13 cellular contexts compared by ENCODE assay signal in genomic region chr17:39139137-39139516, GRCh38. TPM values are rescaled to one million over a fixed set of nuclear protein-coding genes. Genes with fewer than 3 reads are reported as not detected.
DNase-seq lines count a peak whose midpoint lies in the region; ATAC-seq, FAIRE-seq and TF ChIP-seq lines count a peak whose summit lies in the region.
"Had no signal": no experiment of that assay in that cellular context is flagged by ENCODE, and none has a peak within 500 bp of the region (broad histone marks: within the 10 kb centered on the region; RNA-seq: fewer than 3 reads in every experiment).

No MANE protein-coding gene starts in this region.

- no peaks in the 10 kb centered on the region for H3K36me3 ChIP-seq in IMR-90 (ENCODE audit: control insufficient read depth, insufficient read depth, low read length)
- no peaks in the 10 kb centered on the region for H3K36me3 ChIP-seq in K562 (ENCODE audit: control insufficient read depth, insufficient read depth, low read length)
- no peaks in the 10 kb centered on the region for H3K36me3 ChIP-seq in keratinocyte (ENCODE audit: control insufficient read depth in 2 of 2, extremely low read depth in 1 of 2, insufficient read depth in 2 of 2, low read length in 2 of 2)
- H3K36me3 ChIP-seq: cardiac muscle cell had no signal

- peak; percentile 97 for ATAC-seq in IMR-90 (ENCODE audit: low read depth)
- ATAC-seq in K562, result no peak
- no peak for ATAC-seq in GM18868 (IDR thresholded peaks at IDR 0.05; ENCODE audit: unreplicated experiment)

- peak overlapping the region; percentile 57; the same call in 1 of the 2 replicates for H4K5ac ChIP-seq in IMR-90 (ENCODE audit: low read depth, low read length)

- no TSS peak for BruUV-seq in IMR-90 (replicated peaks; lab: Mats Ljungman, UMichigan)
- BruUV-seq in K562 (replicated peaks; lab: Mats Ljungman, UMichigan), result no TSS peak

- CTCF ChIA-PET in IMR-90 (lab: Yijun Ruan, JAX) (interaction anchor here (0.6 kb wide), 1 partner anchor 552 kb away, joined by 4 read pairs; no protein-coding TSS in a partner anchor), K562 (lab: Yijun Ruan, JAX; ENCODE audit: low intra/inter-chr PET ratio) (no interaction called here)

- peak overlapping the region; percentile 51 for H2AK9ac ChIP-seq in IMR-90 (replicated peaks; ENCODE audit: low read depth, low read length, poor library complexity)

- H3K18ac ChIP-seq in IMR-90 (ENCODE audit: low read depth, low read length), result peak overlapping the region; percentile 58

- dilution Hi-C loops in IMR-90 (cut with HindIII; ENCODE audit: low sequenced_read_pairs, unreplicated experiment) (no loop called here), keratinocyte (cut with MboI; ENCODE audit: extremely low pct_ligation_motif_present, low sequenced_read_pairs) (no loop called here)

- H3K27ac ChIP-seq in IMR-90 (ENCODE audit: insufficient read depth, low read length), result peak overlapping the region; percentile 19; the same call in 1 of the 2 replicates
- H3K27ac ChIP-seq in K562 (ENCODE audit: extremely low read depth, low read depth, low read length), result no peak overlapping the region
- H3K27ac ChIP-seq in keratinocyte (ENCODE audit: control insufficient read depth, insufficient read depth, low read length), result peak overlapping the region; percentile 52
- H3K27ac ChIP-seq: cardiac muscle cell had no signal

- H2BK15ac ChIP-seq in IMR-90 (ENCODE audit: low read depth, low read length), result peak overlapping the region; percentile 77; the same call in 2 of the 3 replicates

- peak overlapping the region; percentile 91 for H3K4ac ChIP-seq in IMR-90 (ENCODE audit: low read depth, low read length)

- DNase-seq in AG08396 (ENCODE audit: low spot score) (peak; percentile 88), IMR-90 (peak; percentile 92), K562 (ENCODE audit: extremely low read depth in 1 of 4, low spot score in 3 of 4) (no peak), keratinocyte (ENCODE audit: low read depth, low spot score) (peak; percentile 59), COLO668 (lab: John Stamatoyannopoulos, UW; ENCODE audit: unreplicated experiment) (no peak), NCI-H2227 treated with DMSO at 0.1 percent for 48 hours (lab: John Stamatoyannopoulos, UW) (no peak), ureter (ENCODE audit: low spot score) (no peak)
- DNase-seq: NCI-H1694 treated with DMSO at 0.1 percent for 48 hours had no signal

- H3K4me3 ChIP-seq in IMR-90 (ENCODE audit: insufficient read depth, low read depth, low read length), result no peak overlapping the region
- H3K4me3 ChIP-seq in K562, result no peak overlapping the region
- peak overlapping the region in 2 of 3 experiments; percentile 16 to 21 for H3K4me3 ChIP-seq in keratinocyte (ENCODE audit: control insufficient read depth in 2 of 3, extremely low read depth in 1 of 3, insufficient read depth in 2 of 3, low read depth in 1 of 3, low read length in 3 of 3)
- H3K4me3 ChIP-seq: cardiac muscle cell had no signal

- H3K14ac ChIP-seq in IMR-90 (replicated peaks; ENCODE audit: low read depth, low read length), result peak overlapping the region; percentile 73; the same call in 1 of the 2 replicates

- H4K20me1 ChIP-seq in IMR-90 (ENCODE audit: insufficient read depth, low read length), result no peaks in the 10 kb centered on the region
- no peaks in the 10 kb centered on the region for H4K20me1 ChIP-seq in K562 (replicated peaks; ENCODE audit: control insufficient read depth, insufficient read depth, low read length)
- H4K20me1 ChIP-seq in keratinocyte (ENCODE audit: control insufficient read depth, extremely low read depth, insufficient read depth, low read length), result no peaks in the 10 kb centered on the region

- H3K4me2 ChIP-seq in IMR-90 (ENCODE audit: low read depth, low read length) (peak overlapping the region; percentile 19), K562 (ENCODE audit: insufficient read depth, low read length) (no peak overlapping the region), keratinocyte (ENCODE audit: control insufficient read depth, extremely low read depth, insufficient read depth, low read depth, low read length) (peak overlapping the region; percentile 68)

- H2BK5ac ChIP-seq in IMR-90 (ENCODE audit: low read depth, low read length, poor library complexity, severe bottlenecking), result peak overlapping the region; percentile 75

- in situ Hi-C loops in IMR-90 (cut with MboI; ENCODE audit: low sequenced_read_pairs), result no loop called here
- in situ Hi-C loops in K562 (cut with MboI), result no loop called here

- peak overlapping the region; percentile 95 for H2BK120ac ChIP-seq in IMR-90 (ENCODE audit: low read depth, low read length)

- POLR2A ChIA-PET in IMR-90 (lab: Charles Lee; ENCODE audit: unreplicated experiment), result no interaction called here
- POLR2A ChIA-PET in K562 (lab: Yijun Ruan, JAX), result no interaction called here

- H4K91ac ChIP-seq in IMR-90 (ENCODE audit: insufficient read depth, low read depth, low read length), result peak overlapping the region; percentile 83

- no peak for TF ChIP-seq EP300 in K562 (IDR thresholded peaks at IDR 0.05; ENCODE audit: low read length)

- H3K27me3 ChIP-seq in IMR-90 (ENCODE audit: control insufficient read depth, insufficient read depth, low read length), result no peaks in the 10 kb centered on the region
- peaks cover 10 to 47% of the 10 kb centered on the region in 2 experiments; a peak in 3 of 5 replicates for H3K27me3 ChIP-seq in K562 (ENCODE audit: control insufficient read depth in 2 of 2, insufficient read depth in 2 of 2, low read length in 2 of 2)
- H3K27me3 ChIP-seq in keratinocyte (ENCODE audit: control insufficient read depth, extremely low read depth, insufficient read depth, low read length), result no peaks in the 10 kb centered on the region
- H3K27me3 ChIP-seq: cardiac muscle cell had no signal

- peak overlapping the region; percentile 64; the same call in 1 of the 2 replicates for H3K23ac ChIP-seq in IMR-90 (ENCODE audit: low read depth, low read length)

- peaks cover 17% of the 10 kb centered on the region for H3K4me1 ChIP-seq in IMR-90 (ENCODE audit: control insufficient read depth, insufficient read depth, low read length)
- H3K4me1 ChIP-seq in K562 (replicated peaks in 1 of 2; ENCODE audit: control insufficient read depth in 2 of 2, insufficient read depth in 2 of 2, low read length in 2 of 2), result peaks cover 0 to 8% of the 10 kb centered on the region in 2 experiments; a peak in 1 of 5 replicates
- H3K4me1 ChIP-seq in keratinocyte (ENCODE audit: control insufficient read depth, extremely low read depth, insufficient read depth, low read length), result peaks cover 23% of the 10 kb centered on the region

- no CpG with 5 or more reads among the region's 3 CpGs for WGBS in IMR-90 (ENCODE audit: extremely low coverage in 2 of 2, insufficient read length in 1 of 2), 2 experiments
- 10% methylated on average over 3 of the region's 3 CpGs for WGBS in K562 (ENCODE audit: insufficient coverage, low coverage, missing lambda C conversion rate)

- H4K8ac ChIP-seq in IMR-90 (ENCODE audit: low read depth in 2 of 2, low read length in 2 of 2), result peak overlapping the region; percentile 31 to 83; a peak in 2 of 4 replicates

- H2AFZ ChIP-seq in IMR-90 (replicated peaks; ENCODE audit: low read length, poor library complexity) (peak overlapping the region; percentile 81), K562 (ENCODE audit: low read depth, low read length) (no peak overlapping the region), keratinocyte (ENCODE audit: control insufficient read depth, low read length) (peak overlapping the region; percentile 59)

- TF ChIP-seq RAD21 in IMR-90 (IDR thresholded peaks at IDR 0.05; ENCODE audit: low read length) (no peak), K562 (CRISPR knock-in tag; conservative IDR thresholded peaks at IDR 0.05 in 1 of 2, IDR thresholded peaks at IDR 0.05 in 1 of 2) (no peak)

- no peak for TF ChIP-seq CTCF in IMR-90 (conservative IDR thresholded peaks at IDR 0.05; ENCODE audit: low read depth, low read length)
- no peak for TF ChIP-seq CTCF in K562 (IDR thresholded peaks at IDR 0.05 in 2 of 3, conservative IDR thresholded peaks at IDR 0.05 in 1 of 3; ENCODE audit: insufficient read depth in 2 of 3, low read depth in 1 of 3, low read length in 3 of 3)
- TF ChIP-seq CTCF in keratinocyte (optimal IDR thresholded peaks at IDR 0.05 in 1 of 3, IDR thresholded peaks at IDR 0.05 in 1 of 3, conservative IDR thresholded peaks at IDR 0.05 in 1 of 3; ENCODE audit: extremely low read depth in 1 of 3, insufficient read depth in 2 of 3, low read length in 3 of 3), result no peak

- H2BK20ac ChIP-seq in IMR-90 (ENCODE audit: low read depth, low read length), result peak overlapping the region; percentile 89

- H3K9me1 ChIP-seq in IMR-90 (ENCODE audit: insufficient read depth, low read length), result peaks cover 13% of the 10 kb centered on the region
- no peaks in the 10 kb centered on the region for H3K9me1 ChIP-seq in K562 (ENCODE audit: control insufficient read depth, insufficient read depth, low read length)
- no peaks in the 10 kb centered on the region for H3K9me1 ChIP-seq in keratinocyte (ENCODE audit: control insufficient read depth, extremely low read depth, insufficient read depth, low read length)

- TF ChIP-seq POLR2A in IMR-90 (IDR thresholded peaks at IDR 0.05; ENCODE audit: low read depth, low read length) (no peak), K562 (conservative IDR thresholded peaks at IDR 0.05) (no peak)

- H2AK5ac ChIP-seq in IMR-90 (ENCODE audit: low read depth, low read length), result peak overlapping the region; percentile 94

- intact Hi-C loops in IMR-90 (cut with micrococcal nuclease), result loop anchor here (5.0 kb wide), 1 partner anchor 157 kb away; no protein-coding TSS in a partner anchor
- intact Hi-C loops in K562 (cut with micrococcal nuclease), result no loop called here

- H3K79me2 ChIP-seq in K562 (ENCODE audit: control insufficient read depth, insufficient read depth, low read length) (no peaks in the 10 kb centered on the region), keratinocyte (ENCODE audit: control insufficient read depth, insufficient read depth, low read length) (no peaks in the 10 kb centered on the region)

- no peaks in the 10 kb centered on the region for H3K79me1 ChIP-seq in IMR-90 (ENCODE audit: low read depth in 1 of 2, low read length in 2 of 2)

- no peak for FAIRE-seq in K562 (lab: Jason Lieb, UNC)
- FAIRE-seq in keratinocyte (lab: Jason Lieb, UNC), result peak; percentile 88

- H3K9me3 ChIP-seq in IMR-90 (ENCODE audit: control insufficient read depth, insufficient read depth, low read length), result no peaks in the 10 kb centered on the region
- H3K9me3 ChIP-seq in K562 (replicated peaks; ENCODE audit: control insufficient read depth, insufficient read depth, low read depth, low read length), result no peaks in the 10 kb centered on the region
- no peaks in the 10 kb centered on the region for H3K9me3 ChIP-seq in keratinocyte (ENCODE audit: control insufficient read depth, low read depth, low read length)

- H3K56ac ChIP-seq in IMR-90 (ENCODE audit: extremely low read depth, insufficient read depth, low read length), result no peak overlapping the region

- H3K9ac ChIP-seq in IMR-90 (ENCODE audit: low read depth, low read length) (no peak overlapping the region), K562 (ENCODE audit: insufficient read depth in 1 of 2, low read depth in 2 of 2, low read length in 2 of 2) (no peak overlapping the region), keratinocyte (ENCODE audit: control insufficient read depth, extremely low read depth, insufficient read depth, low read length) (peak overlapping the region; percentile 65)

RNA-seq across cellular contexts. Expression of gene PLXDC1, which starts 12.3 kb away (rescaled TPM):
- total RNA-seq in IMR-90 (2012; rRNA removed), result under 0.01 and 0.28 TPM in 2 replicates
- 0.37 and 0.50 TPM in 2 replicates for polyA plus RNA-seq in IMR-90 (2012; rRNA removed)
- polyA plus RNA-seq in IMR-90 (2012; cell fraction: cytosol; rRNA removed), result 0.18 and 0.63 TPM in 2 replicates
- polyA plus RNA-seq in IMR-90 (2012; cell fraction: nucleus; rRNA removed; ENCODE audit: low replicate concordance), result 5.8 and 8.4 TPM in 2 replicates
- total RNA-seq in K562 (2011; cell fraction: chromatin; rRNA removed; ENCODE audit: low replicate concordance), result not detected in 2 replicates
- not detected in 2 replicates for total RNA-seq in K562 (2011; cell fraction: nucleolus; rRNA removed)
- not detected in 2 replicates for total RNA-seq in K562 (2011; cell fraction: nucleoplasm; rRNA removed)
- total RNA-seq in K562 (2014; rRNA removed), result not detected in 2 replicates
- not detected in 2 replicates for total RNA-seq in K562 (2014; rRNA removed; fragmentation: Illumina TruSeq; extraction: Trizol)
- total RNA-seq in K562 (2015; rRNA removed; fragmentation: Illumina TruSeq; extraction: Trizol), result not detected in 2 replicates
- total RNA-seq in K562 (2021), result not detected in 2 replicates
- 0.11 TPM in 1 of 2 replicates, not detected in the other for polyA plus RNA-seq in K562 (2011; rRNA removed)
- polyA plus RNA-seq in K562 (2011; cell fraction: cytosol; rRNA removed), result not detected in 2 replicates
- 0.21 and 0.29 TPM in 2 replicates for polyA plus RNA-seq in K562 (2011; cell fraction: nucleus; rRNA removed)
- polyA plus RNA-seq in K562 (2012), result 0.01 and 0.03 TPM in 2 replicates
- not detected in 2 replicates for polyA plus RNA-seq in K562 (2014; fragmentation: Illumina TruSeq; extraction: Trizol)
- polyA plus RNA-seq in K562 (2014; fragmentation: Nextera tagmentation; extraction: Ambion mirVana), result not detected
- polyA plus RNA-seq in K562 (2014; rRNA removed), result not detected in 2 replicates
- polyA minus RNA-seq in K562 (2011; rRNA and poly(A)+ RNA removed), result not detected in 2 replicates
- polyA minus RNA-seq in K562 (2011; cell fraction: cytosol; rRNA and poly(A)+ RNA removed), result not detected in 2 replicates
- not detected in 2 replicates for polyA minus RNA-seq in K562 (2011; cell fraction: nucleus; rRNA and poly(A)+ RNA removed)
- 0.06 to 0.35 TPM (median 0.33 TPM) in 3 replicates for polyA plus RNA-seq in keratinocyte
- not detected for polyA plus RNA-seq in keratinocyte (2011; ENCODE audit: low read depth)
- polyA plus RNA-seq in keratinocyte (2011; cell fraction: cytosol; rRNA removed), result 0.08 TPM in 1 of 2 replicates, not detected in the other
- 0.65 and 0.93 TPM in 2 replicates for polyA plus RNA-seq in keratinocyte (2011; cell fraction: nucleus; rRNA removed)
- not detected in 2 replicates for polyA plus RNA-seq in keratinocyte (2012; ENCODE audit: low replicate concordance)
- 0.73 TPM in 1 of 3 replicates, not detected in the others for polyA minus RNA-seq in keratinocyte
- polyA minus RNA-seq in keratinocyte (2011; cell fraction: cytosol; rRNA and poly(A)+ RNA removed), result not detected
- polyA minus RNA-seq in keratinocyte (2011; cell fraction: nucleus; rRNA and poly(A)+ RNA removed), result 0.74 and 1.9 TPM in 2 replicates
- total RNA-seq in ureter, result 13.0 TPM
- polyA plus RNA-seq: CD14-positive monocyte had no signal

RNA-seq across cellular contexts. Expression of gene ARL5C, which starts 26.8 kb away (rescaled TPM):
- total RNA-seq in IMR-90 (2012; rRNA removed) (not detected in 2 replicates), K562 (2014; rRNA removed) (not detected in 2 replicates), K562 (2014; rRNA removed; fragmentation: Illumina TruSeq; extraction: Trizol) (not detected in 2 replicates), K562 (2015; rRNA removed; fragmentation: Illumina TruSeq; extraction: Trizol) (not detected in 2 replicates), K562 (2021) (not detected in 2 replicates), ureter (not detected)
- polyA plus RNA-seq in IMR-90 (2012; rRNA removed) (not detected in 2 replicates), K562 (2011; rRNA removed) (not detected in 2 replicates), K562 (2014; fragmentation: Illumina TruSeq; extraction: Trizol) (not detected in 2 replicates), K562 (2014; fragmentation: Nextera tagmentation; extraction: Ambion mirVana) (not detected), K562 (2014; rRNA removed) (not detected in 2 replicates), keratinocyte (not detected in 3 replicates)
- polyA plus RNA-seq in IMR-90 (2012; cell fraction: cytosol; rRNA removed), result not detected in 2 replicates
- polyA plus RNA-seq in IMR-90 (2012; cell fraction: nucleus; rRNA removed; ENCODE audit: low replicate concordance), result not detected in 2 replicates
- 0.16 TPM in 1 of 2 replicates, not detected in the other for total RNA-seq in K562 (2011; cell fraction: chromatin; rRNA removed; ENCODE audit: low replicate concordance)
- total RNA-seq in K562 (2011; cell fraction: nucleolus; rRNA removed), result not detected in 2 replicates
- not detected in 2 replicates for total RNA-seq in K562 (2011; cell fraction: nucleoplasm; rRNA removed)
- not detected in 2 replicates for polyA plus RNA-seq in K562 (2011; cell fraction: cytosol; rRNA removed)
- polyA plus RNA-seq in K562 (2011; cell fraction: nucleus; rRNA removed), result not detected in 2 replicates
- polyA plus RNA-seq in K562 (2012), result not detected in 2 replicates
- polyA minus RNA-seq in K562 (2011; rRNA and poly(A)+ RNA removed), result not detected in 2 replicates
- not detected in 2 replicates for polyA minus RNA-seq in K562 (2011; cell fraction: cytosol; rRNA and poly(A)+ RNA removed)
- not detected in 2 replicates for polyA minus RNA-seq in K562 (2011; cell fraction: nucleus; rRNA and poly(A)+ RNA removed)
- not detected for polyA plus RNA-seq in keratinocyte (2011; ENCODE audit: low read depth)
- not detected in 2 replicates for polyA plus RNA-seq in keratinocyte (2011; cell fraction: cytosol; rRNA removed)
- polyA plus RNA-seq in keratinocyte (2011; cell fraction: nucleus; rRNA removed), result not detected in 2 replicates
- not detected in 2 replicates for polyA plus RNA-seq in keratinocyte (2012; ENCODE audit: low replicate concordance)
- not detected in 3 replicates for polyA minus RNA-seq in keratinocyte
- polyA minus RNA-seq in keratinocyte (2011; cell fraction: cytosol; rRNA and poly(A)+ RNA removed), result not detected
- polyA minus RNA-seq in keratinocyte (2011; cell fraction: nucleus; rRNA and poly(A)+ RNA removed), result not detected in 2 replicates
- total RNA-seq: glomerular endothelial cell, mucosa of gallbladder had no signal
- polyA plus RNA-seq: cardiac muscle cell, CD14-positive monocyte had no signal

RNA-seq across cellular contexts. Expression of gene CACNB1, which starts 58.3 kb away (rescaled TPM):
- total RNA-seq in IMR-90 (2012; rRNA removed) (2.5 TPM in 2 replicates), K562 (2014; rRNA removed) (2.2 and 3.7 TPM in 2 replicates), K562 (2014; rRNA removed; fragmentation: Illumina TruSeq; extraction: Trizol) (2.6 and 3.6 TPM in 2 replicates), K562 (2015; rRNA removed; fragmentation: Illumina TruSeq; extraction: Trizol) (1.7 and 2.0 TPM in 2 replicates), K562 (2021) (6.7 and 7.4 TPM in 2 replicates), ureter (19.1 TPM)
- polyA plus RNA-seq in IMR-90 (2012; rRNA removed) (7.3 and 8.6 TPM in 2 replicates), K562 (2011; rRNA removed) (3.0 and 3.2 TPM in 2 replicates), K562 (2014; fragmentation: Illumina TruSeq; extraction: Trizol) (3.0 and 3.6 TPM in 2 replicates), K562 (2014; fragmentation: Nextera tagmentation; extraction: Ambion mirVana) (under 1 TPM; 0.08 to 0.18 TPM), K562 (2014; rRNA removed) (3.7 and 4.6 TPM in 2 replicates), keratinocyte (3.7 to 7.0 TPM (median 4.0 TPM) in 3 replicates)
- 4.2 and 4.6 TPM in 2 replicates for polyA plus RNA-seq in IMR-90 (2012; cell fraction: cytosol; rRNA removed)
- polyA plus RNA-seq in IMR-90 (2012; cell fraction: nucleus; rRNA removed; ENCODE audit: low replicate concordance), result 46.8 and 65.5 TPM in 2 replicates
- total RNA-seq in K562 (2011; cell fraction: chromatin; rRNA removed; ENCODE audit: low replicate concordance), result 38.1 and 87.3 TPM in 2 replicates
- total RNA-seq in K562 (2011; cell fraction: nucleolus; rRNA removed), result 39.5 and 41.0 TPM in 2 replicates
- 40.0 and 54.4 TPM in 2 replicates for total RNA-seq in K562 (2011; cell fraction: nucleoplasm; rRNA removed)
- 1.5 and 3.4 TPM in 2 replicates for polyA plus RNA-seq in K562 (2011; cell fraction: cytosol; rRNA removed)
- polyA plus RNA-seq in K562 (2011; cell fraction: nucleus; rRNA removed), result 10.8 and 29.9 TPM in 2 replicates
- 2.1 and 2.9 TPM in 2 replicates for polyA plus RNA-seq in K562 (2012)
- polyA minus RNA-seq in K562 (2011; rRNA and poly(A)+ RNA removed), result 8.4 and 16.2 TPM in 2 replicates
- polyA minus RNA-seq in K562 (2011; cell fraction: cytosol; rRNA and poly(A)+ RNA removed), result 2.5 and 5.3 TPM in 2 replicates
- 8.2 and 16.4 TPM in 2 replicates for polyA minus RNA-seq in K562 (2011; cell fraction: nucleus; rRNA and poly(A)+ RNA removed)
- not detected for polyA plus RNA-seq in keratinocyte (2011; ENCODE audit: low read depth)
- polyA plus RNA-seq in keratinocyte (2011; cell fraction: cytosol; rRNA removed), result 3.0 and 3.3 TPM in 2 replicates
- polyA plus RNA-seq in keratinocyte (2011; cell fraction: nucleus; rRNA removed), result 18.2 and 27.9 TPM in 2 replicates
- polyA plus RNA-seq in keratinocyte (2012; ENCODE audit: low replicate concordance), result 2.2 and 5.3 TPM in 2 replicates
- polyA minus RNA-seq in keratinocyte, result 7.5 to 16.2 TPM (median 13.2 TPM) in 3 replicates
- 2.9 TPM for polyA minus RNA-seq in keratinocyte (2011; cell fraction: cytosol; rRNA and poly(A)+ RNA removed)
- polyA minus RNA-seq in keratinocyte (2011; cell fraction: nucleus; rRNA and poly(A)+ RNA removed), result 6.5 and 10.3 TPM in 2 replicates

Comparison
In these comparisons a context has a peak if more than half of its experiments do, and no peak if none do; other contexts are left out.
1. DNase-seq: peak in AG08396 (single experiment), IMR-90 (single experiment) and keratinocyte (single experiment); none in K562 (0 of 4), COLO668 (single experiment), NCI-H2227 treated with DMSO at 0.1 percent for 48 hours (single experiment) and ureter (single experiment).
2. H3K4me3 ChIP-seq: peak in keratinocyte (2 of 3); none in IMR-90 (single experiment) and K562 (single experiment).
3. RNA of gene PLXDC1, which starts 12.3 kb away (total RNA-seq): 13.0 TPM in ureter (single experiment); under 0.01 to 0.28 TPM in IMR-90 and not detected in K562; every median in the first group is over 10 times any median in the second.